Comparison of ENCODE assay signal across 9 cellular contexts in genomic region chr1:8661185-8662110, GRCh38.
DNase-seq lines count a peak whose midpoint lies in the region; ATAC-seq, FAIRE-seq and TF ChIP-seq lines count a peak whose summit lies in the region.
"Had no signal": no experiment of that assay in that cellular context is flagged by ENCODE, and none has a peak within 500 bp of the region (broad histone marks: within the 10 kb centered on the region; RNA-seq: fewer than 3 reads in every experiment).

No MANE protein-coding gene starts in this region.

- peak overlapping the region; percentile 92 for H3K27ac ChIP-seq in fibroblast of lung (ENCODE audit: insufficient read depth, low read length)
- H3K27ac ChIP-seq: KMS-11 had no signal

- peaks cover 41% of the 10 kb centered on the region for H3K4me1 ChIP-seq in fibroblast of lung (ENCODE audit: control insufficient read depth, extremely low read depth, insufficient read depth, low read length)
- peaks cover 63% of the 10 kb centered on the region for H3K4me1 ChIP-seq in skeletal muscle satellite cell (ENCODE audit: control insufficient read depth, insufficient read depth, low read length)

- no peak overlapping the region for H3K27ac Mint-ChIP-seq in stimulated activated memory B cell treated with anti-CD40 and anti-IgM and Interleukin-4, amounts not matched to agents 10 μg/mL and 1 μg/mL and 100 μg/mL, for 72 hours

- H3K36me3 Mint-ChIP-seq in stimulated activated memory B cell treated with anti-CD40 and anti-IgM and Interleukin-4, amounts not matched to agents 10 μg/mL and 1 μg/mL and 100 μg/mL, for 72 hours: no peaks in the 10 kb centered on the region

- no peaks in the 10 kb centered on the region for H3K36me3 ChIP-seq in fibroblast of lung (ENCODE audit: control insufficient read depth, insufficient read depth, low read length)
- H3K36me3 ChIP-seq in skeletal muscle satellite cell (ENCODE audit: insufficient read depth, low read length): no peaks in the 10 kb centered on the region

- no peak overlapping the region for H2AFZ ChIP-seq in fibroblast of lung (ENCODE audit: low read length)

- peak overlapping the region; percentile 87 for H3K4me2 ChIP-seq in fibroblast of lung (ENCODE audit: extremely low read depth, insufficient read depth, low read length)
- peak overlapping the region; percentile 80 for H3K4me2 ChIP-seq in skeletal muscle satellite cell (ENCODE audit: low read length)
- H3K4me2 ChIP-seq: KMS-11 had no signal

- peak; percentile 96 for FAIRE-seq in RCC 7860 (lab: Jason Lieb, UNC)

- no peak for TF ChIP-seq CTCF in GM12865 (IDR thresholded peaks at IDR 0.05; ENCODE audit: insufficient read depth, low read depth, low read length, missing control alignments)
- TF ChIP-seq CTCF in fibroblast of lung (conservative IDR thresholded peaks at IDR 0.05 in 1 of 2, IDR thresholded peaks at IDR 0.05 in 1 of 2; ENCODE audit: low read depth in 1 of 2, low read length in 2 of 2): no peak

- peaks cover 18% of the 10 kb centered on the region for H3K79me2 ChIP-seq in fibroblast of lung (ENCODE audit: control insufficient read depth, insufficient read depth, low read length)

- no peaks in the 10 kb centered on the region for H3K27me3 Mint-ChIP-seq in stimulated activated memory B cell treated with anti-CD40 and anti-IgM and Interleukin-4, amounts not matched to agents 10 μg/mL and 1 μg/mL and 100 μg/mL, for 72 hours

- H3K4me3 ChIP-seq in GM12865 (ENCODE audit: low read depth, low read length): no peak overlapping the region
- H3K4me3 ChIP-seq in fibroblast of lung (replicated peaks in 1 of 4; ENCODE audit: control extremely low read depth in 1 of 4, insufficient read depth in 1 of 4, low read depth in 3 of 4, low read length in 4 of 4): peak overlapping the region in 2 of 4 experiments; percentile 1 to 6
- peak overlapping the region; percentile 53 for H3K4me3 ChIP-seq in skeletal muscle satellite cell (ENCODE audit: low read length)

- H3K9ac ChIP-seq in fibroblast of lung (ENCODE audit: insufficient read depth, low read length) (peak overlapping the region; percentile 38), skeletal muscle satellite cell (ENCODE audit: low read depth, low read length) (peak overlapping the region; percentile 88)
- H3K9ac ChIP-seq: KMS-11 had no signal

- no peaks in the 10 kb centered on the region for H3K9me3 ChIP-seq in fibroblast of lung (ENCODE audit: control insufficient read depth, insufficient read depth, low read depth, low read length)
- no peaks in the 10 kb centered on the region for H3K9me3 ChIP-seq in skeletal muscle satellite cell (replicated peaks; ENCODE audit: low read length)

- DNase-seq in GM12865 (ENCODE audit: low read depth) (peak; percentile 63), RCC 7860 (ENCODE audit: low spot score) (peak; percentile 95), fibroblast of lung (ENCODE audit: low read depth in 2 of 2) (peak; percentile 90), GM19240 (ENCODE audit: insufficient read length, low spot score) (no peak), NCI-H2227 treated with DMSO at 0.1 percent for 48 hours (lab: John Stamatoyannopoulos, UW) (no peak)

- H3K4me1 Mint-ChIP-seq in stimulated activated memory B cell treated with anti-CD40 and anti-IgM and Interleukin-4, amounts not matched to agents 10 μg/mL and 1 μg/mL and 100 μg/mL, for 72 hours: peaks cover 15% of the 10 kb centered on the region

- H4K20me1 ChIP-seq in fibroblast of lung (ENCODE audit: control insufficient read depth, extremely low read depth, insufficient read depth, low read length): no peaks in the 10 kb centered on the region

- H3K27me3 ChIP-seq in fibroblast of lung (ENCODE audit: control insufficient read depth, insufficient read depth, low read length): no peaks in the 10 kb centered on the region
- H3K27me3 ChIP-seq in skeletal muscle satellite cell (ENCODE audit: control insufficient read depth, insufficient read depth, low read length): no peaks in the 10 kb centered on the region

- ATAC-seq in HG03095 (IDR thresholded peaks at IDR 0.05; ENCODE audit: unreplicated experiment): no peak
- no peak for ATAC-seq in stimulated activated memory B cell treated with anti-CD40 and anti-IgM and Interleukin-4, amounts not matched to agents 10 μg/mL and 1 μg/mL and 100 μg/mL, for 72 hours

- no peaks in the 10 kb centered on the region for H3K9me3 Mint-ChIP-seq in stimulated activated memory B cell treated with anti-CD40 and anti-IgM and Interleukin-4, amounts not matched to agents 10 μg/mL and 1 μg/mL and 100 μg/mL, for 72 hours

- H3K4me3 Mint-ChIP-seq in stimulated activated memory B cell treated with anti-CD40 and anti-IgM and Interleukin-4, amounts not matched to agents 10 μg/mL and 1 μg/mL and 100 μg/mL, for 72 hours: no peak overlapping the region

Comparison
In these comparisons a context has a peak if more than half of its experiments do, and no peak if none do; other contexts are left out.
1. DNase-seq: peak in GM12865 (single experiment), RCC 7860 (single experiment) and fibroblast of lung (2 of 2); none in GM19240 (single experiment) and NCI-H2227 treated with DMSO at 0.1 percent for 48 hours (single experiment).